Comparison of ENCODE assay signal across 28 cellular contexts in genomic region chr2:848099-848498, GRCh38.
"Had no signal": no experiment of that assay in that cellular context is flagged by ENCODE, and none has a peak within 500 bp of the region (broad histone marks: within the 10 kb centered on the region; RNA-seq: fewer than 3 reads in every experiment).

No MANE protein-coding gene starts in this region.

- H3K4me1 ChIP-seq: esophagus muscularis mucosa, foreskin keratinocyte, gastroesophageal sphincter, heart right ventricle had no signal

- H2AFZ ChIP-seq: hepatocyte had no signal

- DNase-seq: activated CD4-positive, alpha-beta memory T cell treated with anti-CD3 and anti-CD28 coated beads, Interleukin-2, amount 10 ng/mL, durations not matched to agents 7 days and 5 days; activated CD4-positive, alpha-beta T cell treated with anti-CD3 and anti-CD28 coated beads for 36 hours; activated CD4-positive, alpha-beta T cell treated with anti-CD3 and anti-CD28 coated beads, Interleukin-2, amount 10 ng/mL, durations not matched to agents 24 days and 14 days; activated CD4-positive, CD25-positive, alpha-beta regulatory T cell; activated CD4-positive, CD25-positive, alpha-beta regulatory T cell treated with anti-CD3 and anti-CD28 coated beads, Interleukin-2, amount 50 U/mL, for 72 hours; activated CD8-positive, alpha-beta memory T cell treated with anti-CD3 and anti-CD28 coated beads, Interleukin-2, amount 50 U/mL, for 48 hours; activated gamma-delta T cell treated with Interleukin-2 at 50 U/mL for 16 hours; activated naive CD4-positive, alpha-beta T cell treated with anti-CD3 and anti-CD28 coated beads, Interleukin-2, amount 50 U/mL, for 16 hours; activated naive CD4-positive, alpha-beta T cell treated with Interleukin-2 at 50 U/mL for 16 hours; activated T-cell treated with anti-CD3 and anti-CD28 coated beads for 4 hours; activated T-cell treated with anti-CD3 and anti-CD28 coated beads, Interleukin-2, amount 50 U/mL, for 24 hours; activated T-cell treated with anti-CD3 and anti-CD28 coated beads, Interleukin-2, amount 50 U/mL, for 72 hours; amniotic stem cell; anterior cingulate cortex; brain microvascular endothelial cell; dorsolateral prefrontal cortex; effector memory CD4-positive, alpha-beta T cell; endodermal cell; erythroblast; foreskin keratinocyte; heart right ventricle; T-helper 1 cell; T-helper 17 cell; T1000 had no signal

- H3K4me2 ChIP-seq: hepatocyte had no signal

- H3K36me3 ChIP-seq: brain microvascular endothelial cell, esophagus muscularis mucosa, gastroesophageal sphincter, heart right ventricle had no signal

- H3K4me3 ChIP-seq: coronary artery, dorsolateral prefrontal cortex, esophagus muscularis mucosa, gastroesophageal sphincter, heart right ventricle, hepatocyte had no signal

- ATAC-seq: activated CD4-positive, alpha-beta T cell treated with anti-CD3 and anti-CD28 coated beads for 36 hours; activated T-cell treated with anti-CD3 and anti-CD28 coated beads, Interleukin-2, amount 50 U/mL, for 72 hours; foreskin keratinocyte; gastroesophageal sphincter; heart right ventricle; T-helper 17 cell had no signal

- H3K9me3 ChIP-seq: esophagus muscularis mucosa, gastroesophageal sphincter, heart right ventricle had no signal

- H3K27me3 ChIP-seq: brain microvascular endothelial cell, esophagus muscularis mucosa, foreskin keratinocyte had no signal

- H3K27ac ChIP-seq: brain microvascular endothelial cell, coronary artery, dorsolateral prefrontal cortex, esophagus muscularis mucosa, foreskin keratinocyte, gastroesophageal sphincter, heart right ventricle, hepatocyte had no signal

- H3K79me2 ChIP-seq: hepatocyte had no signal
